15 cellular contexts compared by ENCODE assay signal in the genomic region with DNA sequence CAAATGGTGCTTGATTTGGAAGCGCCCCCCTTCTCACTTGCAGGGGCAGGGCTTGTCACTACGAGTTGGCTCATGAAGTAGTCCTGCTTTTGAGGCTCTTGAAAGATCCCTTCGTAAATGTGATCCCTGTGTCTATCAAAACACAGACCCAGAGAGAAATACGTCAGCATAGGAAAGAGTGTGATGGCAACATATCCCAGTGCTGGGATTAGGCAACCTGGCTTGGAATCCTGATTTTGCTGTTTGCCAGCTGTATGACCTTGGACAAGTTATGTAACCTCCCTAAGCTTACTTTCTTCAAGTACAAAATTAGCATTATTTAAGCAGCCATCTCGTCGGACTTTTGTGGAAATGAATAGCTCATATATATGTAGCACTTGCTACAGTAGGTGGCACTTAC.
"Had no signal": no experiment of that assay in that cellular context is flagged by ENCODE, and none has a peak within 500 bp of the region (broad histone marks: within the 10 kb centered on the region; RNA-seq: fewer than 3 reads in every experiment).

No MANE protein-coding gene starts in this region.

- ATAC-seq: activated CD4-positive, alpha-beta T cell treated with anti-CD3 and anti-CD28 coated beads for 36 hours; stimulated activated effector memory CD8-positive, alpha-beta T cell treated with anti-CD3 and anti-CD28 coated beads, Interleukin-12 subunit alpha, Interleukin-12 subunit beta, amount 100 ng/mL, for 72 hours; T-cell had no signal

- DNase-seq: activated CD4-positive, alpha-beta memory T cell treated with anti-CD3 and anti-CD28 coated beads, Interleukin-2, amount 10 ng/mL, durations not matched to agents 7 days and 5 days; activated CD4-positive, alpha-beta T cell treated with anti-CD3 and anti-CD28 coated beads for 36 hours; activated gamma-delta T cell treated with Interleukin-2 at 50 U/mL for 16 hours; activated naive CD8-positive, alpha-beta T cell treated with anti-CD3 and anti-CD28 coated beads for 36 hours; activated T-cell treated with anti-CD3 and anti-CD28 coated beads, Interleukin-2, amount 50 U/mL, for 48 hours; central memory CD4-positive, alpha-beta T cell; effector CD4-positive, alpha-beta T cell; immature natural killer cell; T-cell; T1000; transverse colon; WERI-Rb-1 had no signal

- H3K4me1 ChIP-seq: transverse colon had no signal

- H3K4me3 ChIP-seq: coronary artery, transverse colon had no signal

- H3K36me3 ChIP-seq: transverse colon, WERI-Rb-1 had no signal

- FAIRE-seq: endothelial cell of umbilical vein had no signal

- H3K27me3 ChIP-seq: transverse colon had no signal

- H3K9me3 ChIP-seq: transverse colon had no signal

- H3K27ac ChIP-seq: coronary artery, transverse colon, WERI-Rb-1 had no signal
